Comparison of ENCODE assay signal across 1 cellular context in the genomic region with DNA sequence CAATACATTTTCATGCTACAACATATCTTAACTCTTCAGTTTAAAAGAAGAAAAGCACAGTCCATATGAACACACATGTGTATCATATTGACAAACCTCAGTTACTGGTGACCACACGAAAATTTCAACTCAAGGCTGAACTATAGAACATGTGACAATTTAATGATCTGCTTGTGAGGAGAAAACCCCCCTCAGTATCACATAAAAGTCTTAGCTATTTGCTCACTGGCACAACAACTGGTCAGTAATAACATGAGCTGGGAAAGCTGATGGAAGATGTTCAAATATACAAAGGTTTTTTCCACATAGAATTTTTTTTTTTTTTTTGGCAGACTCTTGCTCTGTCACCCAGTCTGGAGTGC.
TF ChIP-seq lines count a peak whose summit lies in the region.

No MANE protein-coding gene starts in this region.

TF ChIP-seq in GM12878, 131 proteins besides CTCF, POLR2A, EP300 and RAD21 (continued from another document):
- TF ChIP-seq POU2F2 (IDR thresholded peaks at IDR 0.05; ENCODE audit: borderline replicate concordance, low read depth, low read length) = no peak
- TF ChIP-seq CBX3 (IDR thresholded peaks at IDR 0.05; ENCODE audit: borderline replicate concordance, low read depth) = no peak
- no peak for TF ChIP-seq RFX5 (IDR thresholded peaks at IDR 0.05; ENCODE audit: low read depth, low read length)
- no peak for TF ChIP-seq YBX1 (IDR thresholded peaks at IDR 0.05)
- no peak for TF ChIP-seq JUND (IDR thresholded peaks at IDR 0.05; ENCODE audit: low read depth, low read length)
- peak; percentile 78 for TF ChIP-seq RAD51 (IDR thresholded peaks at IDR 0.05)
- TF ChIP-seq RCOR1 (conservative IDR thresholded peaks at IDR 0.05; ENCODE audit: low read depth, low read length) = no peak
- TF ChIP-seq FOXK2 (IDR thresholded peaks at IDR 0.05) = no peak
- TF ChIP-seq KLF5 (IDR thresholded peaks at IDR 0.05; ENCODE audit: partially characterized antibody) = no peak
- no peak for TF ChIP-seq BMI1 (IDR thresholded peaks at IDR 0.05; ENCODE audit: borderline replicate concordance)
- TF ChIP-seq, protein P1, sequence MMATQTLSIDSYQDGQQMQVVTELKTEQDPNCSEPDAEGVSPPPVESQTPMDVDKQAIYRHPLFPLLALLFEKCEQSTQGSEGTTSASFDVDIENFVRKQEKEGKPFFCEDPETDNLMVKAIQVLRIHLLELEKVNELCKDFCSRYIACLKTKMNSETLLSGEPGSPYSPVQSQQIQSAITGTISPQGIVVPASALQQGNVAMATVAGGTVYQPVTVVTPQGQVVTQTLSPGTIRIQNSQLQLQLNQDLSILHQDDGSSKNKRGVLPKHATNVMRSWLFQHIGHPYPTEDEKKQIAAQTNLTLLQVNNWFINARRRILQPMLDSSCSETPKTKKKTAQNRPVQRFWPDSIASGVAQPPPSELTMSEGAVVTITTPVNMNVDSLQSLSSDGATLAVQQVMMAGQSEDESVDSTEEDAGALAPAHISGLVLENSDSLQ (IDR thresholded peaks at IDR 0.05) = no peak
- no peak for TF ChIP-seq TBL1XR1 (IDR thresholded peaks at IDR 0.05; ENCODE audit: low read depth, low read length)
- TF ChIP-seq CBFB (IDR thresholded peaks at IDR 0.05; ENCODE audit: low read depth) = no peak
- TF ChIP-seq POLR2AphosphoS5 (IDR thresholded peaks at IDR 0.05; ENCODE audit: low read length) = no peak
- no peak for TF ChIP-seq ZNF207 (IDR thresholded peaks at IDR 0.05; ENCODE audit: borderline replicate concordance)
- TF ChIP-seq SIX5 (IDR thresholded peaks at IDR 0.05; ENCODE audit: low read depth, low read length, severe bottlenecking) = no peak
- no peak for TF ChIP-seq STAT3 (IDR thresholded peaks at IDR 0.05; ENCODE audit: low read depth, low read length)
- TF ChIP-seq, protein P2, sequence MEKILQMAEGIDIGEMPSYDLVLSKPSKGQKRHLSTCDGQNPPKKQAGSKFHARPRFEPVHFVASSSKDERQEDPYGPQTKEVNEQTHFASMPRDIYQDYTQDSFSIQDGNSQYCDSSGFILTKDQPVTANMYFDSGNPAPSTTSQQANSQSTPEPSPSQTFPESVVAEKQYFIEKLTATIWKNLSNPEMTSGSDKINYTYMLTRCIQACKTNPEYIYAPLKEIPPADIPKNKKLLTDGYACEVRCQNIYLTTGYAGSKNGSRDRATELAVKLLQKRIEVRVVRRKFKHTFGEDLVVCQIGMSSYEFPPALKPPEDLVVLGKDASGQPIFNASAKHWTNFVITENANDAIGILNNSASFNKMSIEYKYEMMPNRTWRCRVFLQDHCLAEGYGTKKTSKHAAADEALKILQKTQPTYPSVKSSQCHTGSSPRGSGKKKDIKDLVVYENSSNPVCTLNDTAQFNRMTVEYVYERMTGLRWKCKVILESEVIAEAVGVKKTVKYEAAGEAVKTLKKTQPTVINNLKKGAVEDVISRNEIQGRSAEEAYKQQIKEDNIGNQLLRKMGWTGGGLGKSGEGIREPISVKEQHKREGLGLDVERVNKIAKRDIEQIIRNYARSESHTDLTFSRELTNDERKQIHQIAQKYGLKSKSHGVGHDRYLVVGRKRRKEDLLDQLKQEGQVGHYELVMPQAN (conservative IDR thresholded peaks at IDR 0.05) = no peak
- TF ChIP-seq CBX5 (IDR thresholded peaks at IDR 0.05; ENCODE audit: low read depth) = no peak
- TF ChIP-seq, protein P3, sequence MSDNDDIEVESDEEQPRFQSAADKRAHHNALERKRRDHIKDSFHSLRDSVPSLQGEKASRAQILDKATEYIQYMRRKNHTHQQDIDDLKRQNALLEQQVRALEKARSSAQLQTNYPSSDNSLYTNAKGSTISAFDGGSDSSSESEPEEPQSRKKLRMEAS (IDR thresholded peaks at IDR 0.05; ENCODE audit: low read depth, low read length) = no peak
- no peak; the same call in 1 of the 2 replicates for TF ChIP-seq JUNB (IDR thresholded peaks at IDR 0.05)
- TF ChIP-seq NR2C1 (IDR thresholded peaks at IDR 0.05) = no peak
- TF ChIP-seq HDAC6 (IDR thresholded peaks at IDR 0.05; ENCODE audit: unreplicated experiment) = no peak
- no peak for TF ChIP-seq SPI1 (IDR thresholded peaks at IDR 0.05; ENCODE audit: borderline replicate concordance, insufficient read depth, low read depth, low read length)
- no peak for TF ChIP-seq NRF1 (conservative IDR thresholded peaks at IDR 0.05; ENCODE audit: low read depth, low read length)
- TF ChIP-seq SMAD1 (IDR thresholded peaks at IDR 0.05; ENCODE audit: low read depth, partially characterized antibody) = no peak
- TF ChIP-seq, protein P4, sequence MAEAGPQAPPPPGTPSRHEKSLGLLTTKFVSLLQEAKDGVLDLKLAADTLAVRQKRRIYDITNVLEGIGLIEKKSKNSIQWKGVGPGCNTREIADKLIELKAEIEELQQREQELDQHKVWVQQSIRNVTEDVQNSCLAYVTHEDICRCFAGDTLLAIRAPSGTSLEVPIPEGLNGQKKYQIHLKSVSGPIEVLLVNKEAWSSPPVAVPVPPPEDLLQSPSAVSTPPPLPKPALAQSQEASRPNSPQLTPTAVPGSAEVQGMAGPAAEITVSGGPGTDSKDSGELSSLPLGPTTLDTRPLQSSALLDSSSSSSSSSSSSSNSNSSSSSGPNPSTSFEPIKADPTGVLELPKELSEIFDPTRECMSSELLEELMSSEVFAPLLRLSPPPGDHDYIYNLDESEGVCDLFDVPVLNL (IDR thresholded peaks at IDR 0.05; ENCODE audit: low read depth, low read length) = no peak
- TF ChIP-seq, protein P5, sequence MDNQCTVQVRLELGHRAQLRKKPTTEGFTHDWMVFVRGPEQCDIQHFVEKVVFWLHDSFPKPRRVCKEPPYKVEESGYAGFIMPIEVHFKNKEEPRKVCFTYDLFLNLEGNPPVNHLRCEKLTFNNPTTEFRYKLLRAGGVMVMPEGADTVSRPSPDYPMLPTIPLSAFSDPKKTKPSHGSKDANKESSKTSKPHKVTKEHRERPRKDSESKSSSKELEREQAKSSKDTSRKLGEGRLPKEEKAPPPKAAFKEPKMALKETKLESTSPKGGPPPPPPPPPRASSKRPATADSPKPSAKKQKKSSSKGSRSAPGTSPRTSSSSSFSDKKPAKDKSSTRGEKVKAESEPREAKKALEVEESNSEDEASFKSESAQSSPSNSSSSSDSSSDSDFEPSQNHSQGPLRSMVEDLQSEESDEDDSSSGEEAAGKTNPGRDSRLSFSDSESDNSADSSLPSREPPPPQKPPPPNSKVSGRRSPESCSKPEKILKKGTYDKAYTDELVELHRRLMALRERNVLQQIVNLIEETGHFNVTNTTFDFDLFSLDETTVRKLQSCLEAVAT (IDR thresholded peaks at IDR 0.05) = no peak
- TF ChIP-seq FOS (IDR thresholded peaks at IDR 0.05; ENCODE audit: borderline replicate concordance, extremely low read depth, insufficient read length) = no peak
- no peak for TF ChIP-seq ZNF384 (IDR thresholded peaks at IDR 0.05; ENCODE audit: borderline replicate concordance, low read depth, low read length)
- TF ChIP-seq, protein P6, sequence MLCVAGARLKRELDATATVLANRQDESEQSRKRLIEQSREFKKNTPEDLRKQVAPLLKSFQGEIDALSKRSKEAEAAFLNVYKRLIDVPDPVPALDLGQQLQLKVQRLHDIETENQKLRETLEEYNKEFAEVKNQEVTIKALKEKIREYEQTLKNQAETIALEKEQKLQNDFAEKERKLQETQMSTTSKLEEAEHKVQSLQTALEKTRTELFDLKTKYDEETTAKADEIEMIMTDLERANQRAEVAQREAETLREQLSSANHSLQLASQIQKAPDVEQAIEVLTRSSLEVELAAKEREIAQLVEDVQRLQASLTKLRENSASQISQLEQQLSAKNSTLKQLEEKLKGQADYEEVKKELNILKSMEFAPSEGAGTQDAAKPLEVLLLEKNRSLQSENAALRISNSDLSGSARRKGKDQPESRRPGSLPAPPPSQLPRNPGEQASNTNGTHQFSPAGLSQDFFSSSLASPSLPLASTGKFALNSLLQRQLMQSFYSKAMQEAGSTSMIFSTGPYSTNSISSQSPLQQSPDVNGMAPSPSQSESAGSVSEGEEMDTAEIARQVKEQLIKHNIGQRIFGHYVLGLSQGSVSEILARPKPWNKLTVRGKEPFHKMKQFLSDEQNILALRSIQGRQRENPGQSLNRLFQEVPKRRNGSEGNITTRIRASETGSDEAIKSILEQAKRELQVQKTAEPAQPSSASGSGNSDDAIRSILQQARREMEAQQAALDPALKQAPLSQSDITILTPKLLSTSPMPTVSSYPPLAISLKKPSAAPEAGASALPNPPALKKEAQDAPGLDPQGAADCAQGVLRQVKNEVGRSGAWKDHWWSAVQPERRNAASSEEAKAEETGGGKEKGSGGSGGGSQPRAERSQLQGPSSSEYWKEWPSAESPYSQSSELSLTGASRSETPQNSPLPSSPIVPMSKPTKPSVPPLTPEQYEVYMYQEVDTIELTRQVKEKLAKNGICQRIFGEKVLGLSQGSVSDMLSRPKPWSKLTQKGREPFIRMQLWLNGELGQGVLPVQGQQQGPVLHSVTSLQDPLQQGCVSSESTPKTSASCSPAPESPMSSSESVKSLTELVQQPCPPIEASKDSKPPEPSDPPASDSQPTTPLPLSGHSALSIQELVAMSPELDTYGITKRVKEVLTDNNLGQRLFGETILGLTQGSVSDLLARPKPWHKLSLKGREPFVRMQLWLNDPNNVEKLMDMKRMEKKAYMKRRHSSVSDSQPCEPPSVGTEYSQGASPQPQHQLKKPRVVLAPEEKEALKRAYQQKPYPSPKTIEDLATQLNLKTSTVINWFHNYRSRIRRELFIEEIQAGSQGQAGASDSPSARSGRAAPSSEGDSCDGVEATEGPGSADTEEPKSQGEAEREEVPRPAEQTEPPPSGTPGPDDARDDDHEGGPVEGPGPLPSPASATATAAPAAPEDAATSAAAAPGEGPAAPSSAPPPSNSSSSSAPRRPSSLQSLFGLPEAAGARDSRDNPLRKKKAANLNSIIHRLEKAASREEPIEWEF (IDR thresholded peaks at IDR 0.05; ENCODE audit: insufficient replicate concordance, low read depth, low read length) = peak; percentile 95
- no peak for TF ChIP-seq NBN (IDR thresholded peaks at IDR 0.05)
- no peak for TF ChIP-seq RELA (IDR thresholded peaks at IDR 0.05; ENCODE audit: borderline replicate concordance, partially characterized antibody)
